Comparison of ENCODE assay signal across 30 cellular contexts in the genomic region with DNA sequence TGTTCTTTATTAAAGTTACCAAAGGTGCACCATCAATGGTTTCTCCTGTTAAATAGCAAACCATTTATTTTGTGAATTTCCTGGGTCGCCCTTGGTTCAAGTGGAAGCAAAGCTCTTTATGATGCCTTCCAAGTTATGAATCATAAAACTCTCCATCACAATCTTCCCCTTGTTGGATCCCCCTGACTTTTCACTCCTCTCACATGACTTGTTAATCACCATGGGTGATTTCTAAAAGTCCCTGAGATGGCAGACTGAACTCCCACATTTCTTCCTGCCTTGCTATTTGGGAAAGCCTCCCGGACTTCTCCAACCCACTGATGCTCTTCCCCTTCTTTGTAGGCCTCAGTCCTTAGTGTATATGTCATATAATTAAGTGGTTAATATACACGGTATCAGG.
DNase-seq lines count a peak whose midpoint lies in the region; ATAC-seq, FAIRE-seq and TF ChIP-seq lines count a peak whose summit lies in the region.
"Had no signal": no experiment of that assay in that cellular context is flagged by ENCODE, and none has a peak within 500 bp of the region (broad histone marks: within the 10 kb centered on the region; RNA-seq: fewer than 3 reads in every experiment).

No MANE protein-coding gene starts in this region.

- H4K20me1 ChIP-seq in HCT116 (ENCODE audit: insufficient read depth): no peaks in the 10 kb centered on the region
- no peaks in the 10 kb centered on the region for H4K20me1 ChIP-seq in K562 (replicated peaks; ENCODE audit: control insufficient read depth, insufficient read depth, low read length)
- no peaks in the 10 kb centered on the region for H4K20me1 ChIP-seq in hepatocyte (ENCODE audit: insufficient read depth, poor library complexity, severe bottlenecking)
- H4K20me1 ChIP-seq: BLaER1 treated with 17β-estradiol and CSF1 and Interleukin-3, amounts not matched to agents 10 nM and 100 nM had no signal

- CTCF ChIA-PET in HCT116 (lab: Charles Lee): no interaction called here
- CTCF ChIA-PET in K562 (lab: Yijun Ruan, JAX; ENCODE audit: low intra/inter-chr PET ratio): no interaction called here

- H3K4me2 ChIP-seq in HCT116 (ENCODE audit: low read length) (no peak overlapping the region), K562 (ENCODE audit: insufficient read depth, low read length) (no peak overlapping the region), hepatocyte (no peak overlapping the region)

- TF ChIP-seq CTCF in HCT116 (IDR thresholded peaks at IDR 0.05 in 2 of 3, conservative IDR thresholded peaks at IDR 0.05 in 1 of 3; ENCODE audit: borderline replicate concordance in 1 of 3, insufficient read depth in 1 of 3, low read depth in 2 of 3, low read length in 2 of 3) (no peak), K562 (IDR thresholded peaks at IDR 0.05 in 2 of 3, conservative IDR thresholded peaks at IDR 0.05 in 1 of 3; ENCODE audit: insufficient read depth in 2 of 3, low read depth in 1 of 3, low read length in 3 of 3) (no peak), hepatocyte (IDR thresholded peaks at IDR 0.05; ENCODE audit: poor library complexity) (no peak)

- RAD21 ChIA-PET in HCT116 (lab: Charles Lee; ENCODE audit: low non-redundant PET in 1 of 2, low total read pairs in 2 of 2, uncharacterized antibody in 2 of 2, unreplicated experiment in 2 of 2): no interaction called here

- 66% methylated on average over 3 of the region's 3 CpGs for WGBS in K562 (ENCODE audit: insufficient coverage, low coverage, missing lambda C conversion rate)
- 77% methylated on average over 3 of the region's 3 CpGs for WGBS in hepatocyte (ENCODE audit: low lambda C conversion rate, missing lambda C conversion rate)

- H3K9me3 ChIP-seq in HCT116 (ENCODE audit: control insufficient read depth in 1 of 2, insufficient read depth in 1 of 2, low read depth in 1 of 2, low read length in 2 of 2) (no peaks in the 10 kb centered on the region), K562 (replicated peaks; ENCODE audit: control insufficient read depth, insufficient read depth, low read depth, low read length) (no peaks in the 10 kb centered on the region), hepatocyte (ENCODE audit: low read depth) (no peaks in the 10 kb centered on the region)
- H3K9me3 ChIP-seq: adrenal gland; BLaER1 treated with 17β-estradiol and CSF1 and Interleukin-3, amounts not matched to agents 10 nM and 100 nM; left ventricle myocardium inferior; neutrophil; sigmoid colon; stomach; transverse colon had no signal

- H3K4me1 ChIP-seq in HCT116 (ENCODE audit: control insufficient read depth in 1 of 2, insufficient read depth in 2 of 2, low read length in 2 of 2) (peaks cover 35 to 46% of the 10 kb centered on the region in 2 experiments), K562 (replicated peaks in 1 of 2; ENCODE audit: control insufficient read depth in 2 of 2, insufficient read depth in 2 of 2, low read length in 2 of 2) (peaks cover 0 to 21% of the 10 kb centered on the region in 2 experiments; a peak in 3 of 5 replicates), hepatocyte (ENCODE audit: insufficient read depth) (peaks cover 33% of the 10 kb centered on the region)

- intact Hi-C loops in HCT116 (cut with micrococcal nuclease) (no loop called here), K562 (cut with micrococcal nuclease) (no loop called here)

- H3K27ac ChIP-seq in HCT116 (ENCODE audit: low read depth, low read length) (no peak overlapping the region), K562 (ENCODE audit: extremely low read depth, low read depth, low read length) (no peak overlapping the region), hepatocyte (peak overlapping the region; percentile 63), skin epidermis (peak overlapping the region in 15 of 21 experiments; percentile 6 to 77 (median 37))
- H3K27ac ChIP-seq: adrenal gland, brain microvascular endothelial cell, GM23248, left ventricle myocardium inferior, neutrophil, sigmoid colon, stomach, transverse colon had no signal

- POLR2A ChIA-PET in HCT116 (lab: Charles Lee) (no interaction called here), K562 (lab: Yijun Ruan, JAX) (interaction anchor here (0.8 to 1.2 kb wide), 2 partner anchors 11 to 15 kb away, joined by 3 to 5 read pairs; no protein-coding TSS in a partner anchor)

- H3K4me3 ChIP-seq in HCT116 (replicated peaks in 1 of 2; ENCODE audit: low read depth in 1 of 2, low read length in 2 of 2) (no peak overlapping the region), K562 (no peak overlapping the region), hepatocyte (no peak overlapping the region), skin epidermis (no peak overlapping the region), H7 (ENCODE audit: insufficient read depth, low read depth, low read length) (no peak overlapping the region)
- H3K4me3 ChIP-seq: adrenal gland; BLaER1 treated with 17β-estradiol and CSF1 and Interleukin-3, amounts not matched to agents 10 nM and 100 nM; GM23248; left ventricle myocardium inferior; sigmoid colon; stomach; transverse colon had no signal

- no peaks in the 10 kb centered on the region for H3K27me3 ChIP-seq in HCT116 (ENCODE audit: insufficient read depth, low read length)
- H3K27me3 ChIP-seq in K562 (ENCODE audit: control insufficient read depth in 2 of 2, insufficient read depth in 2 of 2, low read length in 2 of 2): no peaks in the 10 kb centered on the region
- no peaks in the 10 kb centered on the region for H3K27me3 ChIP-seq in hepatocyte
- H3K27me3 ChIP-seq in H7 (ENCODE audit: control insufficient read depth, insufficient read depth, low read length): no peaks in the 10 kb centered on the region
- H3K27me3 ChIP-seq: adrenal gland; BLaER1 treated with 17β-estradiol and CSF1 and Interleukin-3, amounts not matched to agents 10 nM and 100 nM; brain microvascular endothelial cell; neutrophil; sigmoid colon; stomach; transverse colon had no signal

- no peak overlapping the region for H2AFZ ChIP-seq in HCT116 (ENCODE audit: low read depth, low read length, poor library complexity, severe bottlenecking)
- H2AFZ ChIP-seq in K562 (ENCODE audit: low read depth, low read length): no peak overlapping the region
- no peak overlapping the region for H2AFZ ChIP-seq in hepatocyte
- H2AFZ ChIP-seq: GM23248 had no signal

- in situ Hi-C loops in K562 (cut with MboI): no loop called here

- BruUV-seq in HCT116 (replicated peaks; lab: Mats Ljungman, UMichigan) (no TSS peak), K562 (replicated peaks; lab: Mats Ljungman, UMichigan) (no TSS peak)

- H3K9me1 ChIP-seq in K562 (ENCODE audit: control insufficient read depth, insufficient read depth, low read length): no peaks in the 10 kb centered on the region

- TF ChIP-seq POLR2A in HCT116 (IDR thresholded peaks at IDR 0.05; ENCODE audit: borderline replicate concordance, extremely low read depth, insufficient read depth, insufficient read length): no peak
- no peak for TF ChIP-seq POLR2A in K562 (conservative IDR thresholded peaks at IDR 0.05)

- TF ChIP-seq RAD21 in HCT116 (IDR thresholded peaks at IDR 0.05; ENCODE audit: low read depth): no peak
- TF ChIP-seq RAD21 in K562 (CRISPR knock-in tag; conservative IDR thresholded peaks at IDR 0.05 in 1 of 2, IDR thresholded peaks at IDR 0.05 in 1 of 2): no peak

- no peak for TF ChIP-seq EP300 in K562 (IDR thresholded peaks at IDR 0.05; ENCODE audit: low read length)

- H3K9ac ChIP-seq in HCT116 (ENCODE audit: low read length): no peak overlapping the region
- H3K9ac ChIP-seq in K562 (ENCODE audit: insufficient read depth in 1 of 2, low read depth in 2 of 2, low read length in 2 of 2): no peak overlapping the region
- H3K9ac ChIP-seq: BLaER1 treated with 17β-estradiol and CSF1 and Interleukin-3, amounts not matched to agents 10 nM and 100 nM; GM23248 had no signal

- H3K79me2 ChIP-seq in HCT116 (ENCODE audit: insufficient read depth, low read length) (no peaks in the 10 kb centered on the region), K562 (ENCODE audit: control insufficient read depth, insufficient read depth, low read length) (no peaks in the 10 kb centered on the region), hepatocyte (no peaks in the 10 kb centered on the region)

- ATAC-seq in HCT116 (no peak), K562 (no peak)
- ATAC-seq: activated CD4-positive, alpha-beta T cell treated with anti-CD3 and anti-CD28 coated beads for 36 hours; activated CD8-positive, alpha-beta T cell treated with anti-CD3 and anti-CD28 coated beads, Interleukin-2, amount 10 ng/mL, durations not matched to agents 7 days and 5 days; activated T-helper 17 cell treated with anti-CD3 and anti-CD28 coated beads, Interleukin-2, amount 50 U/mL, for 72 hours had no signal

- H3K9me2 ChIP-seq in HCT116 (ENCODE audit: insufficient read depth) (no peaks in the 10 kb centered on the region), hepatocyte (replicated peaks; ENCODE audit: insufficient read depth) (no peaks in the 10 kb centered on the region)

- H3K36me3 ChIP-seq in HCT116 (ENCODE audit: control insufficient read depth in 1 of 2, insufficient read depth in 2 of 2, low read length in 2 of 2) (no peaks in the 10 kb centered on the region), K562 (ENCODE audit: control insufficient read depth, insufficient read depth, low read length) (no peaks in the 10 kb centered on the region), hepatocyte (replicated peaks; ENCODE audit: insufficient read depth, low read depth) (no peaks in the 10 kb centered on the region), H7 (replicated peaks; ENCODE audit: control insufficient read depth, insufficient read depth, low read length) (no peaks in the 10 kb centered on the region)
- H3K36me3 ChIP-seq: adrenal gland, brain microvascular endothelial cell, left ventricle myocardium inferior, neutrophil, sigmoid colon, stomach, transverse colon had no signal

- no peak for FAIRE-seq in K562 (lab: Jason Lieb, UNC)
- FAIRE-seq: D721Med, islet of Langerhans had no signal

- no peak for DNase-seq in HCT116 (ENCODE audit: low read depth, low spot score)
- DNase-seq in K562 (ENCODE audit: extremely low read depth in 1 of 4, low spot score in 3 of 4): no peak
- no peak for DNase-seq in hepatocyte (ENCODE audit: low spot score)
- no peak for DNase-seq in H4 (ENCODE audit: low spot score)
- no peak for DNase-seq in NCI-H1436 treated with DMSO at 0.1 percent for 48 hours (lab: John Stamatoyannopoulos, UW)
- no peak for DNase-seq in H7
- no peak for DNase-seq in NCI-H1417 (lab: John Stamatoyannopoulos, UW)
- DNase-seq: activated CD4-positive, alpha-beta T cell treated with anti-CD3 and anti-CD28 coated beads for 36 hours; activated CD8-positive, alpha-beta T cell treated with anti-CD3 and anti-CD28 coated beads, Interleukin-2, amount 10 ng/mL, durations not matched to agents 7 days and 5 days; activated naive CD4-positive, alpha-beta T cell treated with anti-CD3 and anti-CD28 coated beads, Interleukin-2, amount 10 ng/mL, durations not matched to agents 7 days and 5 days; brain microvascular endothelial cell; GM23248; HFFc6; left ventricle myocardium inferior; naive B cell; NCI-H1092; NCI-H187; NCI-H524 treated with DMSO at 0.1 percent for 48 hours; SHP77; sigmoid colon; stimulated activated CD4-positive, alpha-beta T cell treated with anti-CD3 and anti-CD28 coated beads, Interleukin-4, amount 100 ng/mL, for 1 hour; stomach; transverse colon had no signal

TF ChIP-seq in HCT116, 20 proteins besides CTCF, POLR2A, EP300 and RAD21 (continues in another document):
- TF ChIP-seq TCF7L2 (IDR thresholded peaks at IDR 0.05; ENCODE audit: borderline replicate concordance, extremely low read depth, insufficient read depth, insufficient read length): no peak

TF ChIP-seq in K562, 482 proteins besides CTCF, POLR2A, EP300 and RAD21 (continues in another document):
- TF ChIP-seq HEY1 (CRISPR knock-in tag; IDR thresholded peaks at IDR 0.05; ENCODE audit: borderline replicate concordance): no peak

Comparison
In these comparisons a context has a peak if more than half of its experiments do, and no peak if none do; other contexts are left out.
1. H3K27ac ChIP-seq: peak in hepatocyte (single experiment) and skin epidermis (15 of 21); none in HCT116 (single experiment) and K562 (single experiment).